17 cellular contexts compared by ENCODE assay signal in the genomic region with DNA sequence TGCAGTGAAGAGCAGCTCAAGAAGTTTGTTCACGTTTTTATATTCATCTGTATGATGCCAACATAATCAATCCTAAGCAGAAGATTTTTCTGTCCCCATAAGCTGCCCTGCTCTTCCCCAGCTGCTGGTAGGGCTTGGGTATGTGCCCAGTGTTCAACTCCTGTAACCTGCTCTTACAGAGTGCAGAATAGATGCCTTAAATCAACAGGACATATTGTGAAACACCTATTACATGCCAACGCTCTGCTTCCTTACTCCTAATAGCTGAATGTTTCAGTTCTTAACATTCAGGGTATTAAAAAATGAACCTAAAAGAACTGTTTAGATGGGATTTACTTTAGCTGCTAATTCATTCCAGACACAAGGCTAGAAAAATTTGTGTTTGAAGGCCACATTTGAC.
A peak's percentile ranks its signal among the peaks of the same experiment; 100 is the strongest.
DNase-seq lines count a peak whose midpoint lies in the region; ATAC-seq, FAIRE-seq and TF ChIP-seq lines count a peak whose summit lies in the region.
"Had no signal": no experiment of that assay in that cellular context is flagged by ENCODE, and none has a peak within 500 bp of the region (broad histone marks: within the 10 kb centered on the region; RNA-seq: fewer than 3 reads in every experiment).

No MANE protein-coding gene starts in this region.

- POLR2A ChIA-PET in HepG2 (lab: Yijun Ruan, JAX): no interaction called here

- TF ChIP-seq POLR2A in HepG2 (IDR thresholded peaks at IDR 0.05; ENCODE audit: insufficient read depth in 1 of 2, low read depth in 2 of 2, low read length in 2 of 2) (no peak), upper lobe of left lung (IDR thresholded peaks at IDR 0.05) (no peak)

- H3K27me3 ChIP-seq in HepG2 (ENCODE audit: control insufficient read depth in 1 of 2, insufficient read depth in 2 of 2, low read length in 2 of 2): no peaks in the 10 kb centered on the region
- no peaks in the 10 kb centered on the region for H3K27me3 ChIP-seq in upper lobe of left lung
- no peaks in the 10 kb centered on the region for H3K27me3 ChIP-seq in effector memory CD4-positive, alpha-beta T cell (replicated peaks; ENCODE audit: control insufficient read depth, insufficient read depth, low read length, poor library complexity, severe bottlenecking)

- H3K4me1 ChIP-seq in HepG2 (ENCODE audit: insufficient read depth, low read length) (peaks cover 69% of the 10 kb centered on the region), upper lobe of left lung (peaks cover 2 to 12% (median 6%) of the 10 kb centered on the region in 4 donors)
- H3K4me1 ChIP-seq in effector memory CD4-positive, alpha-beta T cell (ENCODE audit: control insufficient read depth, insufficient read depth, low read length, poor library complexity, severe bottlenecking): no peaks in the 10 kb centered on the region

- DNase-seq in SHP77 (lab: John Stamatoyannopoulos, UW): peak; percentile 5 to 57
- DNase-seq in SHP77 treated with DMSO at 0.1 percent for 48 hours (lab: John Stamatoyannopoulos, UW): no peak
- DNase-seq in HepG2 (ENCODE audit: low spot score): peak; percentile 57
- peak in 1 of 2 donors; percentile 74 for DNase-seq in upper lobe of left lung
- DNase-seq in T-helper 2 cell treated with Interferon-gamma antibody and Interleukin-4, amounts not matched to agents 5 μg/mL and 100 μg/mL, for 36 hours (ENCODE audit: low spot score): no peak
- no peak for DNase-seq in effector memory CD4-positive, alpha-beta T cell
- DNase-seq: activated CD4-positive, alpha-beta memory T cell treated with anti-CD3 and anti-CD28 coated beads for 36 hours; CD4-positive, alpha-beta T cell; DND-41; esophagus squamous epithelium; NCI-H146; stimulated activated CD4-positive, alpha-beta T cell treated with anti-CD3 and anti-CD28 coated beads, Interleukin-4, amount 100 ng/mL, for 4 hours had no signal

- CTCF ChIA-PET in HepG2 (lab: Yijun Ruan, JAX; ENCODE audit: low intra/inter-chr PET ratio, low total read pairs): no interaction called here

- H3K27ac Mint-ChIP-seq in T-helper 2 cell treated with Interferon-gamma antibody and Interleukin-4, amounts not matched to agents 5 μg/mL and 100 μg/mL, for 36 hours: no peak overlapping the region
- H3K27ac Mint-ChIP-seq: activated CD4-positive, alpha-beta memory T cell treated with anti-CD3 and anti-CD28 coated beads for 36 hours; CD4-positive, alpha-beta T cell; dendritic cell treated with granulocyte-macrophage colony-stimulating factor and Interleukin-4, amounts not matched to agents 40 ng/mL and 50 ng/mL, for 4 days had no signal

- TF ChIP-seq RAD21 in HepG2 (CRISPR knock-in tag; IDR thresholded peaks at IDR 0.05): no peak

- TF ChIP-seq EP300 in HepG2 (IDR thresholded peaks at IDR 0.05; ENCODE audit: low read depth in 2 of 2, low read length in 2 of 2) (peak in 1 of 2 experiments; percentile 61; a peak in 1 of 4 replicates), HepG2 (CRISPR knock-in tag; IDR thresholded peaks at IDR 0.05; ENCODE audit: borderline replicate concordance) (no peak), upper lobe of left lung (IDR thresholded peaks at IDR 0.05) (no peak)

- no peaks in the 10 kb centered on the region for H3K9me3 ChIP-seq in HepG2 (ENCODE audit: low read length)
- no peaks in the 10 kb centered on the region for H3K9me3 ChIP-seq in upper lobe of left lung
- no peaks in the 10 kb centered on the region for H3K9me3 ChIP-seq in effector memory CD4-positive, alpha-beta T cell (ENCODE audit: control insufficient read depth, low read length)
- H3K9me3 ChIP-seq: esophagus squamous epithelium had no signal

- H3K79me2 ChIP-seq in HepG2 (ENCODE audit: insufficient read depth, low read length): no peaks in the 10 kb centered on the region

- no peaks in the 10 kb centered on the region for H3K4me1 Mint-ChIP-seq in T-helper 2 cell treated with Interferon-gamma antibody and Interleukin-4, amounts not matched to agents 5 μg/mL and 100 μg/mL, for 36 hours (ENCODE audit: low read depth)

- no peak overlapping the region for H2AFZ ChIP-seq in HepG2 (ENCODE audit: low read length)

- peak; percentile 70 for FAIRE-seq in HepG2 (lab: Jason Lieb, UNC)
- FAIRE-seq: A204.1 had no signal

- H3K27me3 Mint-ChIP-seq in T-helper 2 cell treated with Interferon-gamma antibody and Interleukin-4, amounts not matched to agents 5 μg/mL and 100 μg/mL, for 36 hours (ENCODE audit: low read depth): no peaks in the 10 kb centered on the region
- H3K27me3 Mint-ChIP-seq: dendritic cell treated with granulocyte-macrophage colony-stimulating factor and Interleukin-4, amounts not matched to agents 40 ng/mL and 50 ng/mL, for 4 days had no signal

- H3K4me3 ChIP-seq in HepG2 (replicated peaks in 1 of 3; ENCODE audit: insufficient read depth in 1 of 3, low read depth in 2 of 3, low read length in 3 of 3): no peak overlapping the region; a peak in 1 of 6 replicates
- no peak overlapping the region for H3K4me3 ChIP-seq in upper lobe of left lung
- no peak overlapping the region for H3K4me3 ChIP-seq in effector memory CD4-positive, alpha-beta T cell (ENCODE audit: insufficient read depth, low read depth, low read length, poor library complexity, severe bottlenecking)
- H3K4me3 ChIP-seq: esophagus squamous epithelium had no signal

- in situ Hi-C loops in HepG2 (cut with HindIII; ENCODE audit: extremely low pct_ligation_motif_present, low pct_unique_long_range_greater_than_20kb): no loop called here

- TF ChIP-seq CTCF in HepG2 (CRISPR knock-in tag; IDR thresholded peaks at IDR 0.05) (no peak), upper lobe of left lung (IDR thresholded peaks at IDR 0.05) (no peak)

- H4K20me1 ChIP-seq in HepG2 (ENCODE audit: insufficient read depth, low read length): no peaks in the 10 kb centered on the region

- H3K9me3 Mint-ChIP-seq in T-helper 2 cell treated with Interferon-gamma antibody and Interleukin-4, amounts not matched to agents 5 μg/mL and 100 μg/mL, for 36 hours: no peaks in the 10 kb centered on the region
- H3K9me3 Mint-ChIP-seq: activated CD4-positive, alpha-beta memory T cell treated with anti-CD3 and anti-CD28 coated beads for 36 hours; CD4-positive, alpha-beta T cell; dendritic cell treated with granulocyte-macrophage colony-stimulating factor and Interleukin-4, amounts not matched to agents 40 ng/mL and 50 ng/mL, for 4 days had no signal

- no peak overlapping the region; the same call in 1 of the 2 replicates for H3K9ac ChIP-seq in HepG2 (ENCODE audit: insufficient read depth, low read depth, low read length)

- no peak overlapping the region for H3K4me3 Mint-ChIP-seq in T-helper 2 cell treated with Interferon-gamma antibody and Interleukin-4, amounts not matched to agents 5 μg/mL and 100 μg/mL, for 36 hours
- H3K4me3 Mint-ChIP-seq: activated CD4-positive, alpha-beta memory T cell treated with anti-CD3 and anti-CD28 coated beads for 36 hours; CD4-positive, alpha-beta T cell; dendritic cell treated with granulocyte-macrophage colony-stimulating factor and Interleukin-4, amounts not matched to agents 40 ng/mL and 50 ng/mL, for 4 days had no signal

- ATAC-seq in esophagus mucosa: peak; percentile 61
- ATAC-seq in HepG2: peak; percentile 89
- peak; percentile 70 to 76 for ATAC-seq in upper lobe of left lung (ENCODE audit: low FRiP score in 2 of 2)
- no peak for ATAC-seq in HG03108 (IDR thresholded peaks at IDR 0.05; ENCODE audit: unreplicated experiment)
- ATAC-seq: sciatic nerve had no signal

- 3% methylated on average over 2 of the region's 2 CpGs for WGBS in HepG2 (ENCODE audit: low lambda C conversion rate)
- WGBS in upper lobe of left lung, 2 donors: 19 to 25% methylated on average over 2 of the region's 2 CpGs

- H3K4me2 ChIP-seq in HepG2 (ENCODE audit: low read depth, low read length): peak overlapping the region; percentile 50

- intact Hi-C loops in HepG2 (cut with micrococcal nuclease; ENCODE audit: unreplicated experiment): loop anchor here (10.0 kb wide), 1 partner anchor 184 kb away; no protein-coding TSS in a partner anchor

- H3K36me3 ChIP-seq in HepG2 (replicated peaks in 1 of 2; ENCODE audit: control insufficient read depth in 1 of 2, insufficient read depth in 2 of 2, low read length in 2 of 2) (no peaks in the 10 kb centered on the region), upper lobe of left lung (no peaks in the 10 kb centered on the region)
- H3K36me3 ChIP-seq in effector memory CD4-positive, alpha-beta T cell (ENCODE audit: control insufficient read depth, insufficient read depth, low read length): no peaks in the 10 kb centered on the region
- H3K36me3 ChIP-seq: esophagus squamous epithelium had no signal

- BruUV-seq in HepG2 (replicated peaks; lab: Mats Ljungman, UMichigan): no TSS peak

- peak overlapping the region; percentile 50 for H3K27ac ChIP-seq in HepG2 (ENCODE audit: extremely low read length, insufficient read depth, low read length)
- peak overlapping the region; percentile 6 to 27 (median 12) for H3K27ac ChIP-seq in upper lobe of left lung
- no peak overlapping the region for H3K27ac ChIP-seq in effector memory CD4-positive, alpha-beta T cell (ENCODE audit: insufficient read depth, low read length, poor library complexity, severe bottlenecking)
- H3K27ac ChIP-seq: esophagus squamous epithelium had no signal

- H3K36me3 Mint-ChIP-seq in T-helper 2 cell treated with Interferon-gamma antibody and Interleukin-4, amounts not matched to agents 5 μg/mL and 100 μg/mL, for 36 hours (ENCODE audit: low read depth): no peaks in the 10 kb centered on the region
- H3K36me3 Mint-ChIP-seq: activated CD4-positive, alpha-beta memory T cell treated with anti-CD3 and anti-CD28 coated beads for 36 hours had no signal

TF ChIP-seq in HepG2, 621 proteins besides CTCF, POLR2A, EP300 and RAD21 (continues in another document):
- TF ChIP-seq, protein P1, sequence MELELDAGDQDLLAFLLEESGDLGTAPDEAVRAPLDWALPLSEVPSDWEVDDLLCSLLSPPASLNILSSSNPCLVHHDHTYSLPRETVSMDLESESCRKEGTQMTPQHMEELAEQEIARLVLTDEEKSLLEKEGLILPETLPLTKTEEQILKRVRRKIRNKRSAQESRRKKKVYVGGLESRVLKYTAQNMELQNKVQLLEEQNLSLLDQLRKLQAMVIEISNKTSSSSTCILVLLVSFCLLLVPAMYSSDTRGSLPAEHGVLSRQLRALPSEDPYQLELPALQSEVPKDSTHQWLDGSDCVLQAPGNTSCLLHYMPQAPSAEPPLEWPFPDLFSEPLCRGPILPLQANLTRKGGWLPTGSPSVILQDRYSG (CRISPR knock-in tag; IDR thresholded peaks at IDR 0.05): no peak
- no peak for TF ChIP-seq NFRKB (IDR thresholded peaks at IDR 0.05)
- no peak; the same call in none of the 2 replicates for TF ChIP-seq RCOR2 (CRISPR knock-in tag; IDR thresholded peaks at IDR 0.05)
- peak; percentile 90 for TF ChIP-seq CEBPB (IDR thresholded peaks at IDR 0.05; ENCODE audit: borderline replicate concordance, low read depth, low read length)

Comparison
In these comparisons a context has a peak if more than half of its experiments do, and no peak if none do; other contexts are left out.
1. DNase-seq: peak in SHP77 (2 of 2) and HepG2 (single experiment); none in SHP77 treated with DMSO at 0.1 percent for 48 hours (single experiment), T-helper 2 cell treated with Interferon-gamma antibody and Interleukin-4, amounts not matched to agents 5 μg/mL and 100 μg/mL, for 36 hours (single experiment) and effector memory CD4-positive, alpha-beta T cell (0 of 3).